In the genomic region with DNA sequence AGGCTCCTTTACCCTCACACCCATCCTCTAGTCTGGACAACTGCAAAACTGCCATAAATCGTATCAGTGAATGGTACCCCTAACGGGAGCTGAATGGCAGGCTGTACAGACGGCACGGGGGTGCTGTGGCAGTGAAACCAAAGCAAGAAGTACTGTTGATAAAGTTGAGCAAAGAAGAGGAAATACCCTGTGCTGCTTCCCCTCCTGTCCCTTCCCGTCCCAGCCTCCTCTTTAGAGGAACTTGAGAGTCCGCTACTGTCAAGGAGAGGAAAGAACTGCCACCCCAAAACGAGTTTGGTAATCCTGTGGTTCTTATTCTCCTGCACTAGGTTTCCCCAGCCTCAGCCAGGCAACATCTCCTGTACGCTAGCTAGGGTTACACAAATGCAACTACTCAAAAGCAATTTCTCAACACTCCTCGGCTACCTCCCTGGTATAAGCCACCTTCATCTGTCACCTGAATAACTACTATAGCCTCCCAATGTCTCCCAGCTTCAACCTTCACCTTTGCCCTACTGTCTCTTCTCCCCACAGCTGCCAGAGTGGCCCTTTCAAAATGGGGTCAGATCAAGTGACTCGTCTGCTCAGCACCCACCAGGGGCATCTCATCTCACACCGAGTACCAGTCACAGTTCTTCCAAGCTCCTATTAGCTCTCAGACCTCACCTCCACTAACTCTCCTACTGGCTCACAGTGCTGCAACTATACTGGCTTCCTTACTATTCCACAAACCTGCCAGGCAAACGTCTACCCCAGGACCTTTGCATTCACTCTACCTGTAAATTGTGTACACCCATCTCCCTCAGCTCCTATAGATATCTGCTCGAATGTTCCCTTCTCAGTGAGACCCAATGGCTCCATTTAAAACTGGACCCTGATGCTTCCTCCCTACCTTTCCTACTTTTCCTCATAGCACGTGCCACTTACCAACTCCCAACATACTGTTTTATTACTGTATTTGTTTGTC, we compare ENCODE assay signal across 8 cellular contexts. TPM values are rescaled to one million over a fixed set of nuclear protein-coding genes. Genes with fewer than 3 reads are reported as not detected.
DNase-seq lines count a peak whose midpoint lies in the region; ATAC-seq and TF ChIP-seq lines count a peak whose summit lies in the region.

No MANE protein-coding gene starts in this region.

- H3K27me3 ChIP-seq in right lobe of liver (no peaks in the 10 kb centered on the region), upper lobe of right lung (no peaks in the 10 kb centered on the region), SK-N-SH (ENCODE audit: insufficient read depth) (no peaks in the 10 kb centered on the region)

- no peak for TF ChIP-seq EP300 in SK-N-SH (IDR thresholded peaks at IDR 0.05; ENCODE audit: borderline replicate concordance in 1 of 2, low read depth in 1 of 2, low read length in 1 of 2)

- H3K4me2 ChIP-seq in SK-N-SH, result no peak overlapping the region

- H2AFZ ChIP-seq in SK-N-SH (ENCODE audit: low read depth), result no peak overlapping the region

- POLR2A ChIA-PET in SK-N-SH (lab: Yijun Ruan, JAX), result interaction anchor here (0.5 to 0.7 kb wide), 2 partner anchors 12 to 31 kb away, joined by 4 to 5 read pairs; no protein-coding TSS in a partner anchor

- 28% methylated on average over 14 of the region's 14 CpGs for WGBS in right lobe of liver (ENCODE audit: insufficient coverage, low coverage, low lambda C conversion rate, missing lambda C conversion rate)
- 88% methylated on average over 14 of the region's 14 CpGs for WGBS in SK-N-SH (ENCODE audit: low lambda C conversion rate)

- TF ChIP-seq CTCF in right lobe of liver (IDR thresholded peaks at IDR 0.05), result no peak
- TF ChIP-seq CTCF in upper lobe of right lung (IDR thresholded peaks at IDR 0.05), result no peak
- TF ChIP-seq CTCF in SK-N-SH (IDR thresholded peaks at IDR 0.05), result no peak

- H3K9me2 ChIP-seq in SK-N-SH, result no peaks in the 10 kb centered on the region

- peaks cover 14% of the 10 kb centered on the region; the same call in 1 of the 2 replicates for H3K79me2 ChIP-seq in SK-N-SH (ENCODE audit: insufficient read depth)

- H3F3A ChIP-seq in SK-N-SH (replicated peaks; ENCODE audit: insufficient read depth), result peaks cover 10% of the 10 kb centered on the region

- intact Hi-C loops in right lobe of liver (cut with DNase I) (no loop called here), upper lobe of right lung (cut with DNase I) (no loop called here)

- H3K4me3 ChIP-seq in right lobe of liver (peak overlapping the region; percentile 1 to 7 (median 3)), upper lobe of right lung (peak overlapping the region; percentile 92), SK-N-SH (ENCODE audit: low read depth in 2 of 2, low read length in 1 of 2) (no peak overlapping the region)

- no peak for TF ChIP-seq RAD21 in SK-N-SH (IDR thresholded peaks at IDR 0.05; ENCODE audit: low read length)

- H3K27ac ChIP-seq in right lobe of liver, result peak overlapping the region; percentile 8 to 27 (median 24)
- H3K27ac ChIP-seq in upper lobe of right lung, result peak overlapping the region; percentile 63
- no peak overlapping the region for H3K27ac ChIP-seq in SK-N-SH (ENCODE audit: low read depth in 2 of 2, low read length in 1 of 2)

- ATAC-seq in right lobe of liver (peak; percentile 5 to 45 (median 22)), upper lobe of right lung (peak; percentile 81), GM21825 (IDR thresholded peaks at IDR 0.05; ENCODE audit: unreplicated experiment) (no peak)

- H3K9me3 ChIP-seq in right lobe of liver (no peaks in the 10 kb centered on the region), upper lobe of right lung (no peaks in the 10 kb centered on the region), SK-N-SH (no peaks in the 10 kb centered on the region)

- peak; percentile 42 for DNase-seq in stimulated activated CD4-positive, alpha-beta T cell treated with anti-CD3 and anti-CD28 coated beads, Interleukin-15, amount 100 ng/mL, for 24 hours
- DNase-seq in stimulated activated CD4-positive, alpha-beta T cell treated with anti-CD3 and anti-CD28 coated beads, Interleukin-12 subunit alpha, Interleukin-12 subunit beta, amount 100 ng/mL, for 4 hours, result no peak
- DNase-seq in activated naive CD4-positive, alpha-beta T cell treated with anti-CD3 and anti-CD28 coated beads, Interleukin-2, amount 50 U/mL, for 16 hours, result peak; percentile 33
- DNase-seq in right lobe of liver (peak in 1 of 3 donors; percentile 60), upper lobe of right lung (no peak), SK-N-SH (no peak), NCI-H2081 (lab: John Stamatoyannopoulos, UW) (no peak)

- H3K36me3 ChIP-seq in right lobe of liver (peaks cover 0 to 26% (median 16%) of the 10 kb centered on the region in 4 donors), upper lobe of right lung (peaks cover 31% of the 10 kb centered on the region), SK-N-SH (replicated peaks in 1 of 2; ENCODE audit: control insufficient read depth in 1 of 2, insufficient read depth in 2 of 2, low read length in 1 of 2) (peaks cover 2 to 3% of the 10 kb centered on the region in 2 experiments)

- H3K9ac ChIP-seq in SK-N-SH, result no peak overlapping the region

- CTCF ChIA-PET in SK-N-SH (lab: Yijun Ruan, JAX), result interaction anchor here (1.0 to 4.5 kb wide), 4 partner anchors 28 to 175 kb away, joined by 3 to 28 read pairs (median 4); no protein-coding TSS in a partner anchor

- no peaks in the 10 kb centered on the region for H4K20me1 ChIP-seq in SK-N-SH (ENCODE audit: insufficient read depth)

- peaks cover 0 to 51% (median 17%) of the 10 kb centered on the region in 4 donors for H3K4me1 ChIP-seq in right lobe of liver
- peaks cover 56% of the 10 kb centered on the region for H3K4me1 ChIP-seq in upper lobe of right lung
- peaks cover 9 to 11% of the 10 kb centered on the region in 2 experiments; a peak in 3 of 4 replicates for H3K4me1 ChIP-seq in SK-N-SH (ENCODE audit: control insufficient read depth in 1 of 2, insufficient read depth in 2 of 2, low read depth in 1 of 2, low read length in 1 of 2)

- no peak for TF ChIP-seq POLR2A in right lobe of liver (IDR thresholded peaks at IDR 0.05)

TF ChIP-seq in SK-N-SH, 30 proteins besides CTCF, POLR2A, EP300 and RAD21:
- TF ChIP-seq RCOR1 (IDR thresholded peaks at IDR 0.05; ENCODE audit: low read length), result no peak
- no peak for TF ChIP-seq TAF1 (IDR thresholded peaks at IDR 0.05; ENCODE audit: borderline replicate concordance, low read depth, low read length)
- TF ChIP-seq NRF1 (IDR thresholded peaks at IDR 0.05; ENCODE audit: low read depth, low read length), result no peak
- no peak for TF ChIP-seq TCF12 (IDR thresholded peaks at IDR 0.05)
- TF ChIP-seq, protein P1, sequence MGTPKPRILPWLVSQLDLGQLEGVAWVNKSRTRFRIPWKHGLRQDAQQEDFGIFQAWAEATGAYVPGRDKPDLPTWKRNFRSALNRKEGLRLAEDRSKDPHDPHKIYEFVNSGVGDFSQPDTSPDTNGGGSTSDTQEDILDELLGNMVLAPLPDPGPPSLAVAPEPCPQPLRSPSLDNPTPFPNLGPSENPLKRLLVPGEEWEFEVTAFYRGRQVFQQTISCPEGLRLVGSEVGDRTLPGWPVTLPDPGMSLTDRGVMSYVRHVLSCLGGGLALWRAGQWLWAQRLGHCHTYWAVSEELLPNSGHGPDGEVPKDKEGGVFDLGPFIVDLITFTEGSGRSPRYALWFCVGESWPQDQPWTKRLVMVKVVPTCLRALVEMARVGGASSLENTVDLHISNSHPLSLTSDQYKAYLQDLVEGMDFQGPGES (IDR thresholded peaks at IDR 0.05; ENCODE audit: low read depth, low read length), result no peak
- TF ChIP-seq FOXJ3 (CRISPR knock-in tag; IDR thresholded peaks at IDR 0.05), result no peak
- TF ChIP-seq MEF2A (IDR thresholded peaks at IDR 0.05; ENCODE audit: borderline replicate concordance, low read depth), result no peak
- TF ChIP-seq, protein P2, sequence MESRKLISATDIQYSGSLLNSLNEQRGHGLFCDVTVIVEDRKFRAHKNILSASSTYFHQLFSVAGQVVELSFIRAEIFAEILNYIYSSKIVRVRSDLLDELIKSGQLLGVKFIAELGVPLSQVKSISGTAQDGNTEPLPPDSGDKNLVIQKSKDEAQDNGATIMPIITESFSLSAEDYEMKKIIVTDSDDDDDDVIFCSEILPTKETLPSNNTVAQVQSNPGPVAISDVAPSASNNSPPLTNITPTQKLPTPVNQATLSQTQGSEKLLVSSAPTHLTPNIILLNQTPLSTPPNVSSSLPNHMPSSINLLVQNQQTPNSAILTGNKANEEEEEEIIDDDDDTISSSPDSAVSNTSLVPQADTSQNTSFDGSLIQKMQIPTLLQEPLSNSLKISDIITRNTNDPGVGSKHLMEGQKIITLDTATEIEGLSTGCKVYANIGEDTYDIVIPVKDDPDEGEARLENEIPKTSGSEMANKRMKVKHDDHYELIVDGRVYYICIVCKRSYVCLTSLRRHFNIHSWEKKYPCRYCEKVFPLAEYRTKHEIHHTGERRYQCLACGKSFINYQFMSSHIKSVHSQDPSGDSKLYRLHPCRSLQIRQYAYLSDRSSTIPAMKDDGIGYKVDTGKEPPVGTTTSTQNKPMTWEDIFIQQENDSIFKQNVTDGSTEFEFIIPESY (IDR thresholded peaks at IDR 0.05; ENCODE audit: borderline replicate concordance, low read depth), result no peak
- no peak for TF ChIP-seq NFIC (IDR thresholded peaks at IDR 0.05; ENCODE audit: borderline replicate concordance)
- TF ChIP-seq CHD2 (IDR thresholded peaks at IDR 0.05; ENCODE audit: low read length, partially characterized antibody), result no peak
TF ChIP-seq in SK-N-SH: peak in this region for 0.

RNA-seq across cellular contexts. Expression of a gene that starts 4.1 kb away (rescaled TPM):
- total RNA-seq in right lobe of liver (100 to 1,000 TPM in 3 of 6 experiments, 10 to 100 TPM in 3; 40.2 to 228 (median 82.8) TPM), upper lobe of right lung (88.4 TPM)
- 40.0 and 50.9 TPM in 2 replicates for polyA plus RNA-seq in SK-N-SH (2012; rRNA removed)
- 49.0 and 49.6 TPM in 2 replicates for polyA plus RNA-seq in SK-N-SH (2012; cell fraction: cytosol; rRNA removed)
- 14.3 and 23.7 TPM in 2 replicates for polyA plus RNA-seq in SK-N-SH (2012; cell fraction: nucleus; rRNA removed)

Comparison
In these comparisons a context has a peak if more than half of its experiments do, and no peak if none do; other contexts are left out.
1. DNase-seq: peak in stimulated activated CD4-positive, alpha-beta T cell treated with anti-CD3 and anti-CD28 coated beads, Interleukin-15, amount 100 ng/mL, for 24 hours (single experiment) and activated naive CD4-positive, alpha-beta T cell treated with anti-CD3 and anti-CD28 coated beads, Interleukin-2, amount 50 U/mL, for 16 hours (single experiment); none in stimulated activated CD4-positive, alpha-beta T cell treated with anti-CD3 and anti-CD28 coated beads, Interleukin-12 subunit alpha, Interleukin-12 subunit beta, amount 100 ng/mL, for 4 hours (single experiment), upper lobe of right lung (single experiment), SK-N-SH (single experiment) and NCI-H2081 (0 of 2).
2. H3K27ac ChIP-seq: peak in right lobe of liver (3 of 3) and upper lobe of right lung (single experiment); none in SK-N-SH (0 of 2).
3. H3K4me3 ChIP-seq: peak in right lobe of liver (3 of 3) and upper lobe of right lung (single experiment); none in SK-N-SH (0 of 2).